ENCODE assay signal across 15 cellular contexts in the genomic region with DNA sequence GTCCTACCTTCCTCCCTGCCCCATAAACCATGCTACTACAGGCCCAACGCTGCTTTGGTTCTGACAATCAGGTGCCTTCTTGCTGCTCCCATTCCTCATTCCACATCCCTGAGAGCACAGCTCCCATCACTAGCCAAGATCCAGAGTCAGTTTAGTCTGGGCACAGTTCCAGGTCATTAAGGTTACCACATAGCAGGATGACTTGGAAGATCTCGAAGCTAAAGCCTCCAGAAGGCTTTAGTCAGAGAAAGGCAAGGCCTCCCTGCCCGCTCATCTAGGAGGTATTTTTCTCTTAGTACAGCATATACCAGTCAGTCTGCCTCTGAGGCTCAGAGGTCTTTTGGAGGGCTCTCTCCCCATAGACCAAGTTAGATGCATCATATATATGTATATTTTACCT. TPM values are rescaled to one million over a fixed set of nuclear protein-coding genes. Genes with fewer than 3 reads are reported as not detected.
A peak's percentile ranks its signal among the peaks of the same experiment; 100 is the strongest.
DNase-seq lines count a peak whose midpoint lies in the region; ATAC-seq and TF ChIP-seq lines count a peak whose summit lies in the region.
"Had no signal": no experiment of that assay in that cellular context is flagged by ENCODE, and none has a peak within 500 bp of the region (broad histone marks: within the 10 kb centered on the region; RNA-seq: fewer than 3 reads in every experiment).

No MANE protein-coding gene starts in this region.

- no peaks in the 10 kb centered on the region for H3K27me3 Mint-ChIP-seq in activated CD8-positive, alpha-beta memory T cell treated with anti-CD3 and anti-CD28 coated beads, Interleukin-2, amount 10 ng/mL, durations not matched to agents 7 days and 5 days
- H3K27me3 Mint-ChIP-seq: activated CD4-positive, alpha-beta T cell treated with anti-CD3 and anti-CD28 coated beads, Interleukin-2, amount 10 ng/mL, durations not matched to agents 24 days and 14 days had no signal

- H3K4me3 Mint-ChIP-seq in activated CD8-positive, alpha-beta memory T cell treated with anti-CD3 and anti-CD28 coated beads, Interleukin-2, amount 10 ng/mL, durations not matched to agents 7 days and 5 days: no peak overlapping the region
- H3K4me3 Mint-ChIP-seq: activated CD4-positive, alpha-beta T cell treated with anti-CD3 and anti-CD28 coated beads, Interleukin-2, amount 10 ng/mL, durations not matched to agents 24 days and 14 days had no signal

- H3K4me3 ChIP-seq in AG09309 (ENCODE audit: control insufficient read depth, low read depth, low read length): no peak overlapping the region
- H3K4me3 ChIP-seq in astrocyte of the spinal cord (ENCODE audit: low read depth, low read length): no peak overlapping the region
- H3K4me3 ChIP-seq: pancreas, suprapubic skin had no signal

- peaks cover 28% of the 10 kb centered on the region for H3K36me3 Mint-ChIP-seq in activated CD8-positive, alpha-beta memory T cell treated with anti-CD3 and anti-CD28 coated beads, Interleukin-2, amount 10 ng/mL, durations not matched to agents 7 days and 5 days

- DNase-seq in AG09309 (ENCODE audit: low read depth) (peak; percentile 90), HS-27A (ENCODE audit: low read depth) (peak; percentile 72), astrocyte of the spinal cord (ENCODE audit: low read depth, low spot score) (peak; percentile 86), kidney glomerular epithelial cell (lab: John Stamatoyannopoulos, UW) (peak; percentile 61), Kasumi-1 (lab: John Stamatoyannopoulos, UW) (no peak)
- DNase-seq in activated CD8-positive, alpha-beta memory T cell treated with anti-CD3 and anti-CD28 coated beads, Interleukin-2, amount 10 ng/mL, durations not matched to agents 7 days and 5 days: no peak
- DNase-seq: activated CD4-positive, alpha-beta T cell treated with anti-CD3 and anti-CD28 coated beads, Interleukin-2, amount 10 ng/mL, durations not matched to agents 24 days and 14 days; activated naive CD4-positive, alpha-beta T cell treated with anti-CD3 and anti-CD28 coated beads, Interleukin-2, amount 50 U/mL, for 16 hours; KBM-7; left colon; NCI-H524 treated with DMSO at 0.1 percent for 48 hours; pancreas had no signal

- TF ChIP-seq CTCF in AG09309 (IDR thresholded peaks at IDR 0.05; ENCODE audit: control insufficient read depth, insufficient read depth, low read depth, low read length, missing control alignments) (no peak), astrocyte of the spinal cord (IDR thresholded peaks at IDR 0.05; ENCODE audit: low read depth, low read length) (no peak)

- ATAC-seq in HG02588 (IDR thresholded peaks at IDR 0.05; ENCODE audit: unreplicated experiment) (no peak), GM19467 (IDR thresholded peaks at IDR 0.05; ENCODE audit: unreplicated experiment) (no peak)
- ATAC-seq in activated CD8-positive, alpha-beta memory T cell treated with anti-CD3 and anti-CD28 coated beads, Interleukin-2, amount 10 ng/mL, durations not matched to agents 7 days and 5 days: no peak
- ATAC-seq: left colon, pancreas had no signal

- CTCF ChIA-PET in activated CD8-positive, alpha-beta memory T cell treated with anti-CD3 and anti-CD28 coated beads, Interleukin-2, amount 10 ng/mL, durations not matched to agents 7 days and 5 days (lab: Charles Lee): no interaction called here

- in situ Hi-C loops in astrocyte of the spinal cord (cut with HindIII; ENCODE audit: low sequenced_read_pairs): no loop called here

- no peaks in the 10 kb centered on the region for H3K9me3 Mint-ChIP-seq in activated CD8-positive, alpha-beta memory T cell treated with anti-CD3 and anti-CD28 coated beads, Interleukin-2, amount 10 ng/mL, durations not matched to agents 7 days and 5 days (ENCODE audit: low read depth)
- H3K9me3 Mint-ChIP-seq: activated CD4-positive, alpha-beta T cell treated with anti-CD3 and anti-CD28 coated beads, Interleukin-2, amount 10 ng/mL, durations not matched to agents 24 days and 14 days had no signal

- H3K4me1 Mint-ChIP-seq in activated CD8-positive, alpha-beta memory T cell treated with anti-CD3 and anti-CD28 coated beads, Interleukin-2, amount 10 ng/mL, durations not matched to agents 7 days and 5 days: peaks cover 21% of the 10 kb centered on the region

- no peak overlapping the region for H3K27ac Mint-ChIP-seq in activated CD8-positive, alpha-beta memory T cell treated with anti-CD3 and anti-CD28 coated beads, Interleukin-2, amount 10 ng/mL, durations not matched to agents 7 days and 5 days
- H3K27ac Mint-ChIP-seq: activated CD4-positive, alpha-beta T cell treated with anti-CD3 and anti-CD28 coated beads, Interleukin-2, amount 10 ng/mL, durations not matched to agents 24 days and 14 days had no signal

RNA-seq across cellular contexts. Expression of a gene that starts 30.3 kb away (rescaled TPM):
- total RNA-seq in activated CD8-positive, alpha-beta memory T cell treated with anti-CD3 and anti-CD28 coated beads, Interleukin-2, amount 10 ng/mL, durations not matched to agents 7 days and 5 days: 10 to 100 TPM; 32.1 to 42.4 TPM

RNA-seq across cellular contexts. Expression of a gene that starts 30.5 kb away (rescaled TPM):
- total RNA-seq in activated CD8-positive, alpha-beta memory T cell treated with anti-CD3 and anti-CD28 coated beads, Interleukin-2, amount 10 ng/mL, durations not matched to agents 7 days and 5 days: 100 to 1,000 TPM; 715 to 800 TPM

RNA-seq across cellular contexts. Expression of a gene that starts 58.1 kb away (rescaled TPM):
- total RNA-seq in activated CD8-positive, alpha-beta memory T cell treated with anti-CD3 and anti-CD28 coated beads, Interleukin-2, amount 10 ng/mL, durations not matched to agents 7 days and 5 days: 1 to 10 TPM; 1.4 to 1.8 TPM

Comparison
In these comparisons a context has a peak if more than half of its experiments do, and no peak if none do; other contexts are left out.
1. DNase-seq: peak in AG09309 (single experiment), HS-27A (single experiment), astrocyte of the spinal cord (single experiment) and kidney glomerular epithelial cell (single experiment); none in Kasumi-1 (0 of 2) and activated CD8-positive, alpha-beta memory T cell treated with anti-CD3 and anti-CD28 coated beads, Interleukin-2, amount 10 ng/mL, durations not matched to agents 7 days and 5 days (single experiment).